In the genomic region with DNA sequence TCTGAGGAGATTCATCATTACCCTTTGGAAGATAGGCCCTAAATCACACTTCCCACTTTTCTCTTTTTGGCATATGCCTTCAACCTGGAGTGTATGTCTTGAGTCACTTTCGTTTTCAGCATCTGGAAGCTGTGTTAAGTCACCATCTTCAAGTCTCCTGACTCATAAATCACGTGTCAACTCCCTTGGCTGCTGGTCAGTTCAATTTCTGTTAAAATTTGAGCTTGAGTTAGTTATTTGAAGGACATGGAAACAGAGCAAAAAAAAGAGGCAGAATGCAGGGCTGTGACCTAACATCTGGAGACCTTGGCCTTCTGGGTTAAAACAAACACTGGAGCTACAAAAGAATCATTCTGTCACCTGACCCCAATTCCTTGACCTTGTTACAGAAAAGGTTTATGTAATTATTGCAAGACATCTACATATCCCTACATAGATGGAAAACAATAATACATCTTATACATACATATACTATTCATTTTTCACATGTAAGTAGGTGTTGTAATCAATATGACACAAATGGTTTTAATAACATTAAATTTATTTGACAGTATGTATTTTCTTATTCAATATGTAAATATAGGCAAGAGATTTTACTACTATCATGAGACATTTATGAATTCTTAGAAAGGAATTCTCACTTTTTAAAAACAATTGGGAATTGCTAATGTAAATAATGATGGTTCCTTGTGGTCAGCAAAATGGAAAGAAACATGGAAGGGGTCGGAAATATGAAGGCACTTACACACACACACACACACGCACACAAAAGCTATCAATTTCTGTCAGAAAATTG, we compare ENCODE assay signal across 1 cellular context.
TF ChIP-seq lines count a peak whose summit lies in the region.

No MANE protein-coding gene starts in this region.

TF ChIP-seq in HepG2, 621 proteins besides CTCF, POLR2A, EP300 and RAD21 (continued from another document and continues in another):
- TF ChIP-seq, protein P1, sequence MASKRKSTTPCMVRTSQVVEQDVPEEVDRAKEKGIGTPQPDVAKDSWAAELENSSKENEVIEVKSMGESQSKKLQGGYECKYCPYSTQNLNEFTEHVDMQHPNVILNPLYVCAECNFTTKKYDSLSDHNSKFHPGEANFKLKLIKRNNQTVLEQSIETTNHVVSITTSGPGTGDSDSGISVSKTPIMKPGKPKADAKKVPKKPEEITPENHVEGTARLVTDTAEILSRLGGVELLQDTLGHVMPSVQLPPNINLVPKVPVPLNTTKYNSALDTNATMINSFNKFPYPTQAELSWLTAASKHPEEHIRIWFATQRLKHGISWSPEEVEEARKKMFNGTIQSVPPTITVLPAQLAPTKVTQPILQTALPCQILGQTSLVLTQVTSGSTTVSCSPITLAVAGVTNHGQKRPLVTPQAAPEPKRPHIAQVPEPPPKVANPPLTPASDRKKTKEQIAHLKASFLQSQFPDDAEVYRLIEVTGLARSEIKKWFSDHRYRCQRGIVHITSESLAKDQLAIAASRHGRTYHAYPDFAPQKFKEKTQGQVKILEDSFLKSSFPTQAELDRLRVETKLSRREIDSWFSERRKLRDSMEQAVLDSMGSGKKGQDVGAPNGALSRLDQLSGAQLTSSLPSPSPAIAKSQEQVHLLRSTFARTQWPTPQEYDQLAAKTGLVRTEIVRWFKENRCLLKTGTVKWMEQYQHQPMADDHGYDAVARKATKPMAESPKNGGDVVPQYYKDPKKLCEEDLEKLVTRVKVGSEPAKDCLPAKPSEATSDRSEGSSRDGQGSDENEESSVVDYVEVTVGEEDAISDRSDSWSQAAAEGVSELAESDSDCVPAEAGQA (IDR thresholded peaks at IDR 0.05; ENCODE audit: low read depth): 0 out of 2 replicates have a peak, but pooled peaks have one; percentile 17
- TF ChIP-seq, protein P1 (CRISPR knock-in tag; IDR thresholded peaks at IDR 0.05; ENCODE audit: borderline replicate concordance): no peak
- TF ChIP-seq RORA (CRISPR knock-in tag; IDR thresholded peaks at IDR 0.05) (peak; percentile 88; the same call in 1 of the 2 replicates), BCL6 (CRISPR knock-in tag; IDR thresholded peaks at IDR 0.05) (peak; percentile 92), FOXK1 (CRISPR knock-in tag; IDR thresholded peaks at IDR 0.05; ENCODE audit: borderline replicate concordance, low read depth) (peak; percentile 80; the same call in 1 of the 2 replicates), ZNF883 (CRISPR knock-in tag; IDR thresholded peaks at IDR 0.05; ENCODE audit: not compliant biosample characterization) (no peak), CREM (IDR thresholded peaks at IDR 0.05) (peak; percentile 86), CREM (CRISPR knock-in tag; IDR thresholded peaks at IDR 0.05) (no peak), HDAC1 (CRISPR knock-in tag; IDR thresholded peaks at IDR 0.05) (peak; percentile 73), ZNF205 (CRISPR knock-in tag; IDR thresholded peaks at IDR 0.05) (peak; percentile 62; the same call in 1 of the 2 replicates), HES4 (CRISPR knock-in tag; IDR thresholded peaks at IDR 0.05; ENCODE audit: borderline replicate concordance) (no peak), MZF1 (CRISPR knock-in tag; IDR thresholded peaks at IDR 0.05; ENCODE audit: borderline replicate concordance) (no peak), SIX4 (CRISPR knock-in tag; IDR thresholded peaks at IDR 0.05) (peak; percentile 93), JUN (CRISPR knock-in tag; IDR thresholded peaks at IDR 0.05) (0 out of 2 replicates have a peak, but pooled peaks have one; percentile 22), ZNF367 (CRISPR knock-in tag; IDR thresholded peaks at IDR 0.05; ENCODE audit: borderline replicate concordance) (no peak), GFI1 (CRISPR knock-in tag; IDR thresholded peaks at IDR 0.05; ENCODE audit: borderline replicate concordance) (peak; percentile 79), NCOA2 (CRISPR knock-in tag; IDR thresholded peaks at IDR 0.05) (peak; percentile 98), CEBPG (CRISPR knock-in tag; IDR thresholded peaks at IDR 0.05) (peak; percentile 81), ZKSCAN5 (CRISPR knock-in tag; IDR thresholded peaks at IDR 0.05) (no peak), HMG20A (CRISPR knock-in tag; IDR thresholded peaks at IDR 0.05; ENCODE audit: borderline replicate concordance) (peak; percentile 91), PHF21A (CRISPR knock-in tag; IDR thresholded peaks at IDR 0.05) (peak; percentile 46; the same call in 1 of the 2 replicates), HDAC2 (CRISPR knock-in tag; IDR thresholded peaks at IDR 0.05) (peak; percentile 93), ELF3 (CRISPR knock-in tag; IDR thresholded peaks at IDR 0.05) (peak; percentile 62; the same call in 1 of the 2 replicates), RNF2 (conservative IDR thresholded peaks at IDR 0.05; ENCODE audit: low read depth) (no peak), GATAD2A (CRISPR knock-in tag; IDR thresholded peaks at IDR 0.05) (peak; percentile 97), HOXA3 (CRISPR knock-in tag; IDR thresholded peaks at IDR 0.05) (peak; percentile 50), FOSL2 (CRISPR knock-in tag; IDR thresholded peaks at IDR 0.05) (peak; percentile 88), NFYB (CRISPR knock-in tag; IDR thresholded peaks at IDR 0.05) (0 out of 2 replicates have a peak, but pooled peaks have one; percentile 21), MIXL1 (CRISPR knock-in tag; IDR thresholded peaks at IDR 0.05) (peak; percentile 73; the same call in 1 of the 2 replicates), HDAC6 (IDR thresholded peaks at IDR 0.05; ENCODE audit: low read depth, low read length) (no peak), TGIF2 (CRISPR knock-in tag; IDR thresholded peaks at IDR 0.05) (no peak), NFE2 (CRISPR knock-in tag; IDR thresholded peaks at IDR 0.05) (no peak), ZBTB42 (CRISPR knock-in tag; IDR thresholded peaks at IDR 0.05) (peak; percentile 99), NFKBIZ (CRISPR knock-in tag; IDR thresholded peaks at IDR 0.05) (no peak), RCOR2 (CRISPR knock-in tag; IDR thresholded peaks at IDR 0.05) (peak; percentile 83), ZEB1 (IDR thresholded peaks at IDR 0.05; ENCODE audit: insufficient replicate concordance, low read depth) (peak; percentile 39), ZMYM2 (CRISPR knock-in tag; IDR thresholded peaks at IDR 0.05) (peak; percentile 51; the same call in 1 of the 2 replicates), ZNF12 (CRISPR knock-in tag; IDR thresholded peaks at IDR 0.05) (peak; percentile 45; the same call in 1 of the 2 replicates), CENPT (CRISPR knock-in tag; IDR thresholded peaks at IDR 0.05; ENCODE audit: low read depth) (no peak), ZKSCAN8 (CRISPR knock-in tag; IDR thresholded peaks at IDR 0.05; ENCODE audit: borderline replicate concordance) (no peak), SNAI1 (CRISPR knock-in tag; IDR thresholded peaks at IDR 0.05; ENCODE audit: borderline replicate concordance) (no peak)
- TF ChIP-seq, protein P2, sequence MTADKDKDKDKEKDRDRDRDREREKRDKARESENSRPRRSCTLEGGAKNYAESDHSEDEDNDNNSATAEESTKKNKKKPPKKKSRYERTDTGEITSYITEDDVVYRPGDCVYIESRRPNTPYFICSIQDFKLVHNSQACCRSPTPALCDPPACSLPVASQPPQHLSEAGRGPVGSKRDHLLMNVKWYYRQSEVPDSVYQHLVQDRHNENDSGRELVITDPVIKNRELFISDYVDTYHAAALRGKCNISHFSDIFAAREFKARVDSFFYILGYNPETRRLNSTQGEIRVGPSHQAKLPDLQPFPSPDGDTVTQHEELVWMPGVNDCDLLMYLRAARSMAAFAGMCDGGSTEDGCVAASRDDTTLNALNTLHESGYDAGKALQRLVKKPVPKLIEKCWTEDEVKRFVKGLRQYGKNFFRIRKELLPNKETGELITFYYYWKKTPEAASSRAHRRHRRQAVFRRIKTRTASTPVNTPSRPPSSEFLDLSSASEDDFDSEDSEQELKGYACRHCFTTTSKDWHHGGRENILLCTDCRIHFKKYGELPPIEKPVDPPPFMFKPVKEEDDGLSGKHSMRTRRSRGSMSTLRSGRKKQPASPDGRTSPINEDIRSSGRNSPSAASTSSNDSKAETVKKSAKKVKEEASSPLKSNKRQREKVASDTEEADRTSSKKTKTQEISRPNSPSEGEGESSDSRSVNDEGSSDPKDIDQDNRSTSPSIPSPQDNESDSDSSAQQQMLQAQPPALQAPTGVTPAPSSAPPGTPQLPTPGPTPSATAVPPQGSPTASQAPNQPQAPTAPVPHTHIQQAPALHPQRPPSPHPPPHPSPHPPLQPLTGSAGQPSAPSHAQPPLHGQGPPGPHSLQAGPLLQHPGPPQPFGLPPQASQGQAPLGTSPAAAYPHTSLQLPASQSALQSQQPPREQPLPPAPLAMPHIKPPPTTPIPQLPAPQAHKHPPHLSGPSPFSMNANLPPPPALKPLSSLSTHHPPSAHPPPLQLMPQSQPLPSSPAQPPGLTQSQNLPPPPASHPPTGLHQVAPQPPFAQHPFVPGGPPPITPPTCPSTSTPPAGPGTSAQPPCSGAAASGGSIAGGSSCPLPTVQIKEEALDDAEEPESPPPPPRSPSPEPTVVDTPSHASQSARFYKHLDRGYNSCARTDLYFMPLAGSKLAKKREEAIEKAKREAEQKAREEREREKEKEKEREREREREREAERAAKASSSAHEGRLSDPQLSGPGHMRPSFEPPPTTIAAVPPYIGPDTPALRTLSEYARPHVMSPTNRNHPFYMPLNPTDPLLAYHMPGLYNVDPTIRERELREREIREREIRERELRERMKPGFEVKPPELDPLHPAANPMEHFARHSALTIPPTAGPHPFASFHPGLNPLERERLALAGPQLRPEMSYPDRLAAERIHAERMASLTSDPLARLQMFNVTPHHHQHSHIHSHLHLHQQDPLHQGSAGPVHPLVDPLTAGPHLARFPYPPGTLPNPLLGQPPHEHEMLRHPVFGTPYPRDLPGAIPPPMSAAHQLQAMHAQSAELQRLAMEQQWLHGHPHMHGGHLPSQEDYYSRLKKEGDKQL (CRISPR knock-in tag; IDR thresholded peaks at IDR 0.05; ENCODE audit: low read depth): peak; percentile 80; the same call in 1 of the 2 replicates
- TF ChIP-seq, protein P3, sequence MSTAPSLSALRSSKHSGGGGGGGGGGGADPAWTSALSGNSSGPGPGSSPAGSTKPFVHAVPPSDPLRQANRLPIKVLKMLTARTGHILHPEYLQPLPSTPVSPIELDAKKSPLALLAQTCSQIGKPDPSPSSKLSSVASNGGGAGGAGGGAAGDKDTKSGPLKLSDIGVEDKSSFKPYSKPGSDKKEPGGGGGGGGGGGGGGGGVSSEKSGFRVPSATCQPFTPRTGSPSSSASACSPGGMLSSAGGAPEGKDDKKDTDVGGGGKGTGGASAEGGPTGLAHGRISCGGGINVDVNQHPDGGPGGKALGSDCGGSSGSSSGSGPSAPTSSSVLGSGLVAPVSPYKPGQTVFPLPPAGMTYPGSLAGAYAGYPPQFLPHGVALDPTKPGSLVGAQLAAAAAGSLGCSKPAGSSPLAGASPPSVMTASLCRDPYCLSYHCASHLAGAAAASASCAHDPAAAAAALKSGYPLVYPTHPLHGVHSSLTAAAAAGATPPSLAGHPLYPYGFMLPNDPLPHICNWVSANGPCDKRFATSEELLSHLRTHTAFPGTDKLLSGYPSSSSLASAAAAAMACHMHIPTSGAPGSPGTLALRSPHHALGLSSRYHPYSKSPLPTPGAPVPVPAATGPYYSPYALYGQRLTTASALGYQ (CRISPR knock-in tag; IDR thresholded peaks at IDR 0.05): peak; percentile 80
- TF ChIP-seq, protein P4, sequence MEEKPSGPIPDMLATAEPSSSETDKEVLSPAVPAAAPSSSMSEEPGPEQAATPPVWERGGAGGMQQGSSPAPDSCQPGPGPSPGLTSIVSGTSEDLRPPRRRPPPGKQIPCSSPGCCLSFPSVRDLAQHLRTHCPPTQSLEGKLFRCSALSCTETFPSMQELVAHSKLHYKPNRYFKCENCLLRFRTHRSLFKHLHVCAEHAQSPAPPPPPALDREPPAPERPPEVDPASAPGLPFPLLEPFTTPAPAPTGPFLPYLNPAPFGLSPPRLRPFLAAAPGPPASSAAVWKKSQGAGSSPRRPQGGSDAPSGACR (CRISPR knock-in tag; IDR thresholded peaks at IDR 0.05): peak; percentile 55; the same call in 1 of the 2 replicates
- TF ChIP-seq, protein P5, sequence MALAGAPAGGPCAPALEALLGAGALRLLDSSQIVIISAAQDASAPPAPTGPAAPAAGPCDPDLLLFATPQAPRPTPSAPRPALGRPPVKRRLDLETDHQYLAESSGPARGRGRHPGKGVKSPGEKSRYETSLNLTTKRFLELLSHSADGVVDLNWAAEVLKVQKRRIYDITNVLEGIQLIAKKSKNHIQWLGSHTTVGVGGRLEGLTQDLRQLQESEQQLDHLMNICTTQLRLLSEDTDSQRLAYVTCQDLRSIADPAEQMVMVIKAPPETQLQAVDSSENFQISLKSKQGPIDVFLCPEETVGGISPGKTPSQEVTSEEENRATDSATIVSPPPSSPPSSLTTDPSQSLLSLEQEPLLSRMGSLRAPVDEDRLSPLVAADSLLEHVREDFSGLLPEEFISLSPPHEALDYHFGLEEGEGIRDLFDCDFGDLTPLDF (CRISPR knock-in tag; IDR thresholded peaks at IDR 0.05): peak; percentile 4; the same call in 1 of the 2 replicates
- TF ChIP-seq, protein P6, sequence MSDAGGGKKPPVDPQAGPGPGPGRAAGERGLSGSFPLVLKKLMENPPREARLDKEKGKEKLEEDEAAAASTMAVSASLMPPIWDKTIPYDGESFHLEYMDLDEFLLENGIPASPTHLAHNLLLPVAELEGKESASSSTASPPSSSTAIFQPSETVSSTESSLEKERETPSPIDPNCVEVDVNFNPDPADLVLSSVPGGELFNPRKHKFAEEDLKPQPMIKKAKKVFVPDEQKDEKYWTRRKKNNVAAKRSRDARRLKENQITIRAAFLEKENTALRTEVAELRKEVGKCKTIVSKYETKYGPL (CRISPR knock-in tag; IDR thresholded peaks at IDR 0.05): peak; percentile 82
- TF ChIP-seq, protein P7, sequence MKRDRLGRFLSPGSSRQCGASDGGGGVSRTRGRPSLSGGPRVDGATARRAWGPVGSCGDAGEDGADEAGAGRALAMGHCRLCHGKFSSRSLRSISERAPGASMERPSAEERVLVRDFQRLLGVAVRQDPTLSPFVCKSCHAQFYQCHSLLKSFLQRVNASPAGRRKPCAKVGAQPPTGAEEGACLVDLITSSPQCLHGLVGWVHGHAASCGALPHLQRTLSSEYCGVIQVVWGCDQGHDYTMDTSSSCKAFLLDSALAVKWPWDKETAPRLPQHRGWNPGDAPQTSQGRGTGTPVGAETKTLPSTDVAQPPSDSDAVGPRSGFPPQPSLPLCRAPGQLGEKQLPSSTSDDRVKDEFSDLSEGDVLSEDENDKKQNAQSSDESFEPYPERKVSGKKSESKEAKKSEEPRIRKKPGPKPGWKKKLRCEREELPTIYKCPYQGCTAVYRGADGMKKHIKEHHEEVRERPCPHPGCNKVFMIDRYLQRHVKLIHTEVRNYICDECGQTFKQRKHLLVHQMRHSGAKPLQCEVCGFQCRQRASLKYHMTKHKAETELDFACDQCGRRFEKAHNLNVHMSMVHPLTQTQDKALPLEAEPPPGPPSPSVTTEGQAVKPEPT (CRISPR knock-in tag; IDR thresholded peaks at IDR 0.05; ENCODE audit: low read depth): no peak
